Comparison of ENCODE assay signal across 26 cellular contexts in genomic region chr12:3627336-3627735, GRCh38.
"Had no signal": no experiment of that assay in that cellular context is flagged by ENCODE, and none has a peak within 500 bp of the region (broad histone marks: within the 10 kb centered on the region; RNA-seq: fewer than 3 reads in every experiment).

No MANE protein-coding gene starts in this region.

- H3K9me3 Mint-ChIP-seq: mesothelial cell of epicardium; naive B cell; natural killer cell; nephron progenitor cell; neural progenitor cell; stimulated activated naive CD8-positive, alpha-beta T cell treated with anti-CD3 and anti-CD28 coated beads, Interleukin-15, Interleukin-2, amounts not matched to agents 100 ng/mL and 50 ng/mL, for 24 hours; type B pancreatic cell had no signal

- H3K9me3 ChIP-seq: left ventricle myocardium inferior, ovary, right atrium auricular region, right lobe of liver, suprapubic skin, thoracic aorta, tibial artery, vagina had no signal

- H3K4me2 ChIP-seq: hepatocyte, neural progenitor cell, smooth muscle cell had no signal

- H3K4me3 Mint-ChIP-seq: mesothelial cell of epicardium; natural killer cell; nephron progenitor cell; neural progenitor cell; stimulated activated naive CD8-positive, alpha-beta T cell treated with anti-CD3 and anti-CD28 coated beads, Interleukin-15, Interleukin-2, amounts not matched to agents 100 ng/mL and 50 ng/mL, for 24 hours; type B pancreatic cell had no signal

- H3K4me1 Mint-ChIP-seq: mesothelial cell of epicardium had no signal

- H3K36me3 ChIP-seq: left ventricle myocardium inferior, neural progenitor cell, ovary, right atrium auricular region, right lobe of liver, thoracic aorta, tibial artery, vagina had no signal

- H2AFZ ChIP-seq: hepatocyte, neural progenitor cell had no signal

- ATAC-seq: natural killer cell, right lobe of liver had no signal

- H3K27me3 Mint-ChIP-seq: naive B cell; stimulated activated naive CD8-positive, alpha-beta T cell treated with anti-CD3 and anti-CD28 coated beads, Interleukin-15, Interleukin-2, amounts not matched to agents 100 ng/mL and 50 ng/mL, for 24 hours had no signal

- H3K4me3 ChIP-seq: hepatocyte, left ventricle myocardium inferior, lung, neural progenitor cell, ovary, right atrium auricular region, right lobe of liver, smooth muscle cell, suprapubic skin, thoracic aorta, tibial artery, vagina had no signal

- H3K27ac ChIP-seq: hepatocyte, left ventricle myocardium inferior, neural progenitor cell, ovary, right atrium auricular region, right lobe of liver, suprapubic skin, thoracic aorta, tibial artery, vagina had no signal

- H3K36me3 Mint-ChIP-seq: mesothelial cell of epicardium, neural progenitor cell, type B pancreatic cell had no signal

- H3K4me1 ChIP-seq: neural progenitor cell, right lobe of liver, suprapubic skin, vagina had no signal

- H3K27ac Mint-ChIP-seq: mesothelial cell of epicardium; natural killer cell; nephron progenitor cell; neural progenitor cell; progenitor cell of endocrine pancreas; stimulated activated naive CD8-positive, alpha-beta T cell treated with anti-CD3 and anti-CD28 coated beads, Interleukin-15, Interleukin-2, amounts not matched to agents 100 ng/mL and 50 ng/mL, for 24 hours; type B pancreatic cell had no signal

- H3K9ac ChIP-seq: neural progenitor cell had no signal

- DNase-seq: islet precursor cell; left ventricle myocardium inferior; mesendoderm; naive B cell; natural killer cell; nephron progenitor cell; ovary; right lobe of liver; stimulated activated CD4-positive, alpha-beta T cell treated with anti-CD3 and anti-CD28 coated beads, Interleukin-1b, Interleukin-23, amount 100 ng/mL, for 48 hours; stimulated activated CD4-positive, alpha-beta T cell treated with anti-CD3 and anti-CD28 coated beads, Interleukin-2, amount 100 ng/mL, for 48 hours; stimulated activated CD4-positive, alpha-beta T cell treated with anti-CD3 and anti-CD28 coated beads, Interleukin-4, amount 100 ng/mL, for 4 hours; stimulated activated CD8-positive, alpha-beta memory T cell treated with anti-CD3 and anti-CD28 coated beads, Interleukin-4, amount 100 ng/mL, for 48 hours; stimulated activated naive CD4-positive, alpha-beta T cell; tibial artery had no signal

- H3K27me3 ChIP-seq: neural progenitor cell, ovary, right atrium auricular region, right lobe of liver, suprapubic skin, tibial artery, vagina had no signal
